1 cellular context compared by ENCODE assay signal in the genomic region with DNA sequence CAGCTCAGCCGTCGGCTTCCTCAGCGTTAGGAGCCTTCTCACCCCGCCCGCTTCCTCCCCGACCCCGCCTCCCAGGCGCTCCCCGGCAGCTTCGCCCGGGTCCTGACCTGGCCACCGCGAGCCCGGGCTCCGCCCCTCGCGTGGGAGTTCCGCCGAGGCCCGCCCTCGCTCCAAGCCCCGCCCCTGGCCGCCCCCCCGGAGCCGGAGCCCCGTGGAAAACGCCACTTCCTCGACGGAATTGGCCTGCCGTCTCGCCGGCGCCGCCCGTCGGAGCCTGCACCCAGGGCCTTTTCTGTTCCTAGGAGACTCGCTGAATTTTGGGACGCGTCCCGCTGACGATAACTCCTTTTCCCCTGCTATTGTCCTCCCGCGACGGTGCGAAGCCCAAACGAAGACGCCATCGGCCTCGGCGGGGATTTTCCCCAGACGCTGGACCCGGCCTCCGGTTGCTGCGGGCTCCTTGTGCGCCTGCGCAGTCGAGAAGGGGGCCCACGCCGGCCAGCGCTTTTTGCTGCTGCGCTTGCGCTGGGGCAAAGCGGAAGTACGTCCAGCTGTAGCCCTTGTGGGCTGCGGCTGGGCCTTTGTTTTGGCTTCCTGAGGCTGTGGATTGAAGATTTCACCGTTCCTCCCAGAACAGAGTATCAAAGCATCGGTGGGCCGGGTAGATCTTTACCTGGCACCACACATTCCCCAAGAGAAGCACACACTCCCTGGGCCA.
TF ChIP-seq lines count a peak whose summit lies in the region.

No MANE protein-coding gene starts in this region.

TF ChIP-seq in HepG2, 621 proteins besides CTCF, POLR2A, EP300 and RAD21 (continued from another document):
- TF ChIP-seq, protein P1, sequence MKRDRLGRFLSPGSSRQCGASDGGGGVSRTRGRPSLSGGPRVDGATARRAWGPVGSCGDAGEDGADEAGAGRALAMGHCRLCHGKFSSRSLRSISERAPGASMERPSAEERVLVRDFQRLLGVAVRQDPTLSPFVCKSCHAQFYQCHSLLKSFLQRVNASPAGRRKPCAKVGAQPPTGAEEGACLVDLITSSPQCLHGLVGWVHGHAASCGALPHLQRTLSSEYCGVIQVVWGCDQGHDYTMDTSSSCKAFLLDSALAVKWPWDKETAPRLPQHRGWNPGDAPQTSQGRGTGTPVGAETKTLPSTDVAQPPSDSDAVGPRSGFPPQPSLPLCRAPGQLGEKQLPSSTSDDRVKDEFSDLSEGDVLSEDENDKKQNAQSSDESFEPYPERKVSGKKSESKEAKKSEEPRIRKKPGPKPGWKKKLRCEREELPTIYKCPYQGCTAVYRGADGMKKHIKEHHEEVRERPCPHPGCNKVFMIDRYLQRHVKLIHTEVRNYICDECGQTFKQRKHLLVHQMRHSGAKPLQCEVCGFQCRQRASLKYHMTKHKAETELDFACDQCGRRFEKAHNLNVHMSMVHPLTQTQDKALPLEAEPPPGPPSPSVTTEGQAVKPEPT (CRISPR knock-in tag; IDR thresholded peaks at IDR 0.05; ENCODE audit: low read depth): 0 out of 2 replicates have a peak, but pooled peaks have one; percentile 71
- no peak for TF ChIP-seq ZNF326 (CRISPR knock-in tag; IDR thresholded peaks at IDR 0.05; ENCODE audit: borderline replicate concordance)
